18 cellular contexts compared by ENCODE assay signal in genomic region chr2:10223932-10224720, GRCh38.
"Had no signal": no experiment of that assay in that cellular context is flagged by ENCODE, and none has a peak within 500 bp of the region (broad histone marks: within the 10 kb centered on the region; RNA-seq: fewer than 3 reads in every experiment).

No MANE protein-coding gene starts in this region.

- FAIRE-seq: bronchial epithelial cell, TTC549 had no signal

- H3K27ac Mint-ChIP-seq: activated CD4-positive, alpha-beta T cell treated with anti-CD3 and anti-CD28 coated beads, Interleukin-2, amount 10 ng/mL, durations not matched to agents 24 days and 14 days; activated naive CD4-positive, alpha-beta T cell treated with anti-CD3 and anti-CD28 coated beads for 36 hours; activated naive CD8-positive, alpha-beta T cell treated with anti-CD3 and anti-CD28 coated beads, Interleukin-2, amount 50 U/mL, for 24 hours; activated T-helper 1 cell treated with anti-CD3 and anti-CD28 coated beads, Interleukin-12 subunit alpha, Interleukin-12 subunit beta, Interleukin-2, Interleukin-4 antibody, amounts not matched to agents 30 ng/mL and 10 ng/mL and 1 ng/mL, durations not matched to agents 14 hours and 24 hours and 36 hours had no signal

- H3K36me3 ChIP-seq: ascending aorta, gastrocnemius medialis, heart left ventricle, prostate gland, right lobe of liver, thoracic aorta had no signal

- H3K9me3 ChIP-seq: ascending aorta, gastrocnemius medialis, heart left ventricle, prostate gland, right lobe of liver, thoracic aorta had no signal

- H3K4me1 ChIP-seq: ascending aorta, gastrocnemius medialis, prostate gland, right lobe of liver had no signal

- H3K4me3 ChIP-seq: ascending aorta, gastrocnemius medialis, heart left ventricle, lung, prostate gland, right lobe of liver, thoracic aorta had no signal

- ATAC-seq: activated naive CD8-positive, alpha-beta T cell treated with anti-CD3 and anti-CD28 coated beads, Interleukin-2, amount 50 U/mL, for 24 hours; gastrocnemius medialis; left cardiac atrium; right lobe of liver had no signal

- H3K27ac ChIP-seq: ascending aorta, gastrocnemius medialis, heart left ventricle, prostate gland, right lobe of liver, thoracic aorta had no signal

- H3K9me3 Mint-ChIP-seq: activated CD4-positive, alpha-beta T cell treated with anti-CD3 and anti-CD28 coated beads, Interleukin-2, amount 10 ng/mL, durations not matched to agents 24 days and 14 days; activated naive CD4-positive, alpha-beta T cell treated with anti-CD3 and anti-CD28 coated beads for 36 hours; activated naive CD8-positive, alpha-beta T cell treated with anti-CD3 and anti-CD28 coated beads, Interleukin-2, amount 50 U/mL, for 24 hours; activated T-helper 1 cell treated with anti-CD3 and anti-CD28 coated beads, Interleukin-12 subunit alpha, Interleukin-12 subunit beta, Interleukin-2, Interleukin-4 antibody, amounts not matched to agents 30 ng/mL and 10 ng/mL and 1 ng/mL, durations not matched to agents 14 hours and 24 hours and 36 hours had no signal

- H3K4me1 Mint-ChIP-seq: activated CD4-positive, alpha-beta T cell treated with anti-CD3 and anti-CD28 coated beads, Interleukin-2, amount 10 ng/mL, durations not matched to agents 24 days and 14 days had no signal

- DNase-seq: activated CD4-positive, alpha-beta T cell treated with anti-CD3 and anti-CD28 coated beads, Interleukin-2, amount 10 ng/mL, durations not matched to agents 24 days and 14 days; activated CD4-positive, CD25-positive, alpha-beta regulatory T cell; activated CD8-positive, alpha-beta memory T cell treated with anti-CD3 and anti-CD28 coated beads, Interleukin-2, amount 50 U/mL, for 48 hours; activated naive CD4-positive, alpha-beta T cell treated with anti-CD3 and anti-CD28 coated beads for 36 hours; activated naive CD8-positive, alpha-beta T cell treated with anti-CD3 and anti-CD28 coated beads, Interleukin-2, amount 50 U/mL, for 24 hours; gastrocnemius medialis; left cardiac atrium; midbrain; right lobe of liver; stimulated activated CD4-positive, alpha-beta T cell treated with anti-CD3 and anti-CD28 coated beads, Interleukin-1b, Interleukin-23, amount 100 ng/mL, for 48 hours had no signal

- H3K27me3 ChIP-seq: ascending aorta, right lobe of liver had no signal

- H3K4me3 Mint-ChIP-seq: activated CD4-positive, alpha-beta T cell treated with anti-CD3 and anti-CD28 coated beads, Interleukin-2, amount 10 ng/mL, durations not matched to agents 24 days and 14 days; activated naive CD4-positive, alpha-beta T cell treated with anti-CD3 and anti-CD28 coated beads for 36 hours; activated naive CD8-positive, alpha-beta T cell treated with anti-CD3 and anti-CD28 coated beads, Interleukin-2, amount 50 U/mL, for 24 hours; activated T-helper 1 cell treated with anti-CD3 and anti-CD28 coated beads, Interleukin-12 subunit alpha, Interleukin-12 subunit beta, Interleukin-2, Interleukin-4 antibody, amounts not matched to agents 30 ng/mL and 10 ng/mL and 1 ng/mL, durations not matched to agents 14 hours and 24 hours and 36 hours had no signal
